Comparison of ENCODE assay signal across 8 cellular contexts in genomic region chrX:3713225-3713936, GRCh38. TPM values are rescaled to one million over a fixed set of nuclear protein-coding genes. Genes with fewer than 3 reads are reported as not detected.
DNase-seq lines count a peak whose midpoint lies in the region; TF ChIP-seq lines count a peak whose summit lies in the region.

PRKX (minus strand) TSS chrX:3713649; CDS start chrX:3713253, 396 bp downstream.

- H3K27ac ChIP-seq in liver (ENCODE audit: low read depth in 1 of 2, low read length in 2 of 2), result peak within 1 kb of the TSS; percentile 5 to 46

- H3K36me3 ChIP-seq in liver (ENCODE audit: control insufficient read depth in 4 of 4, insufficient read depth in 3 of 4, low read depth in 1 of 4, low read length in 3 of 4), result no peaks in the 10 kb centered on the region

- DNase-seq in H4 (ENCODE audit: low spot score) (peak; percentile 11), LNCaP clone FGC (ENCODE audit: low read depth) (no peak), cerebellum (ENCODE audit: low spot score) (peak; percentile 2), NCI-H774 (lab: John Stamatoyannopoulos, UW) (no peak)
- peak; percentile 20 for DNase-seq in activated CD4-positive, CD25-positive, alpha-beta regulatory T cell treated with anti-CD3 and anti-CD28 coated beads, Interleukin-2, amount 50 U/mL, for 16 hours (ENCODE audit: low read depth, low spot score)
- DNase-seq in stimulated activated CD4-positive, alpha-beta T cell treated with anti-CD3 and anti-CD28 coated beads, Interleukin-4, amount 100 ng/mL, for 4 hours, result peak; percentile 64 to 69

- TF ChIP-seq RAD21 in liver (IDR thresholded peaks at IDR 0.05), result no peak

- no peaks in the 10 kb centered on the region for H3K27me3 ChIP-seq in liver (ENCODE audit: control insufficient read depth in 4 of 4, insufficient read depth in 4 of 4, low read length in 3 of 4)

- peak within 1 kb of the TSS; percentile 71 for H3K4me3 ChIP-seq in LNCaP clone FGC (ENCODE audit: low read depth, low read length)
- peak within 1 kb of the TSS in 2 of 3 donors; percentile 53 to 69 for H3K4me3 ChIP-seq in liver (ENCODE audit: low read depth in 1 of 3, low read length in 3 of 3)

- H3K4me1 ChIP-seq in liver (ENCODE audit: control insufficient read depth in 4 of 4, insufficient read depth in 4 of 4, low read length in 3 of 4), result peaks cover 0 to 8% (median 0%) of the 10 kb centered on the region in 4 donors

- no peaks in the 10 kb centered on the region for H3K9me3 ChIP-seq in liver (ENCODE audit: control insufficient read depth in 4 of 4, low read length in 3 of 4)

- TF ChIP-seq POLR2A in GM10847 (IDR thresholded peaks at IDR 0.05; ENCODE audit: extremely low read depth, insufficient read length), result peak; percentile 42

- 1% methylated on average over 96 of the region's 97 CpGs for WGBS in liver

- peak within 1 kb of the TSS in 1 of 2 donors; percentile 8 for H3K9ac ChIP-seq in liver (ENCODE audit: low read depth in 1 of 2, low read length in 2 of 2)

- TF ChIP-seq CTCF in LNCaP clone FGC (IDR thresholded peaks at IDR 0.05; ENCODE audit: control insufficient read depth, extremely low read depth, insufficient read depth), result no peak
- no peak for TF ChIP-seq CTCF in liver (IDR thresholded peaks at IDR 0.05; ENCODE audit: low read depth, low read length, missing input control)

TF ChIP-seq in liver, 16 proteins besides CTCF, POLR2A, EP300 and RAD21:
- TF ChIP-seq NR2F2 (IDR thresholded peaks at IDR 0.05) (no peak), HNF4A (conservative IDR thresholded peaks at IDR 0.05) (no peak), ATF3 (IDR thresholded peaks at IDR 0.05) (no peak), SP1 (IDR thresholded peaks at IDR 0.05) (no peak), EGR1 (IDR thresholded peaks at IDR 0.05; ENCODE audit: low read depth in 2 of 2) (no peak), FOXA2 (IDR thresholded peaks at IDR 0.05) (no peak), HNF4G (IDR thresholded peaks at IDR 0.05) (no peak), YY1 (IDR thresholded peaks at IDR 0.05) (no peak), GABPA (IDR thresholded peaks at IDR 0.05 in 1 of 2, conservative IDR thresholded peaks at IDR 0.05 in 1 of 2) (no peak), JUND (IDR thresholded peaks at IDR 0.05) (no peak), REST (IDR thresholded peaks at IDR 0.05) (no peak), TAF1 (conservative IDR thresholded peaks at IDR 0.05) (no peak), MAX (IDR thresholded peaks at IDR 0.05) (no peak), ZBTB33 (IDR thresholded peaks at IDR 0.05) (no peak), FOXA1 (IDR thresholded peaks at IDR 0.05) (no peak), RXRA (IDR thresholded peaks at IDR 0.05) (no peak)

RNA-seq across cellular contexts. Expression of gene PRKX, which starts in this region (rescaled TPM):
- total RNA-seq in H4 (2014; rRNA removed; shearing (Covaris generic)), result 5.4 and 20.4 TPM in 2 replicates
- total RNA-seq in cerebellum (27.8 TPM), liver (1 to 10 TPM; 2.6 to 4.0 TPM)
- polyA plus RNA-seq in liver, result under 1 TPM; 0.63 to 0.87 TPM

Comparison
In these comparisons a context has a peak if more than half of its experiments do, and no peak if none do; other contexts are left out.
1. DNase-seq: peak in H4 (single experiment), activated CD4-positive, CD25-positive, alpha-beta regulatory T cell treated with anti-CD3 and anti-CD28 coated beads, Interleukin-2, amount 50 U/mL, for 16 hours (single experiment), cerebellum (single experiment) and stimulated activated CD4-positive, alpha-beta T cell treated with anti-CD3 and anti-CD28 coated beads, Interleukin-4, amount 100 ng/mL, for 4 hours (2 of 2); none in LNCaP clone FGC (single experiment) and NCI-H774 (single experiment).